In the genomic region with DNA sequence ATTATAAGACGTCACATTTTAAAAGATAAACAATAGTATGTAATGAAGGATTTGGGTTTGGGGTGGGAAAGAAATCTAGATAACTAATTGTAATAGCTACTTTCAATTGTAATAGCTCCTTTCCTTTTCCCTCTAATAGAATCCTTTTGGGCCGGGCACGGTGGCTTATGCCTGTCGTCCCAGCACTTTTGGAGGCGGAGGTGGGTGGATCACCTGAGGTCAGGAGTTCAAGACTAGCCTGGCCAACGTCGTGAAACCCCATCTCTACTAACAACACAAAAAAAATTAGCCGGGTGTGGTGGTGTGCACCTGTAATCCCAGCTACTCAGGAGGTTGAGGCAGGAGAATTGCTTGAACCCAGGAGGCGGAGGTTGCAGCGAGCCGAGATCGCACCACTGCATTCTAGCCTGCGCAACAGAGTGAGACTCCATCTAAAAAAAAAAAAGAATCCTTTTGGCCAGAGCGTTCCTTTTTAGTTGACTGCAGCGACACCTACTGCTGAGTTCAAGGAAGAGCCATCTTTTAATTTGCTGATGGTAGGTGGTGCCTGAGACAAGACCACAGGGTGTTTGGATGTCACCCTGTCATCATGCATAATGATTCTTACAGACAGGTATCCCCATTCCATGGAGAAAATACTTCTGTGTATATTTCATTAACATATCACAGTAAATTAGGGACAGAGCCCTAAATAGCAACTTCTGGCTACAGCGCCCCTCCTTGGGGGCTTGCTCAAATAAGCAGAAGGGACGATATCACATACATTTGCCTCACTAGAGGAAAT, we compare ENCODE assay signal across 8 cellular contexts.
DNase-seq lines count a peak whose midpoint lies in the region; ATAC-seq and TF ChIP-seq lines count a peak whose summit lies in the region.

No MANE protein-coding gene starts in this region.

- peak; percentile 64 for DNase-seq in activated effector memory CD4-positive, alpha-beta T cell treated with anti-CD3 and anti-CD28 coated beads, Interleukin-2, amount 50 U/mL, for 16 hours
- DNase-seq in activated effector memory CD4-positive, alpha-beta T cell treated with Interleukin-2 at 50 U/mL for 16 hours: no peak
- DNase-seq in NCI-H146 (lab: John Stamatoyannopoulos, UW): peak; percentile 30
- DNase-seq in T follicular helper cell (ENCODE audit: low read depth): peak; percentile 14
- no peak for DNase-seq in chondrocyte (ENCODE audit: low spot score)
- peak; percentile 86 for DNase-seq in left kidney (ENCODE audit: low read depth, low spot score)
- DNase-seq in stimulated activated CD4-positive, alpha-beta T cell treated with anti-CD3 and anti-CD28 coated beads, Interleukin-4, amount 100 ng/mL, for 48 hours (ENCODE audit: low read depth in 2 of 2): peak; percentile 8 to 26

- no peak overlapping the region for H3K4me3 Mint-ChIP-seq in chondrocyte (ENCODE audit: unreplicated experiment)

- no peaks in the 10 kb centered on the region for H3K9me3 Mint-ChIP-seq in chondrocyte (ENCODE audit: low read depth)

- peak; percentile 89 for TF ChIP-seq CTCF in chondrocyte (IDR thresholded peaks at IDR 0.05)

- no peaks in the 10 kb centered on the region for H3K27me3 Mint-ChIP-seq in chondrocyte (ENCODE audit: low read depth)

- peak; percentile 82 for ATAC-seq in HG02884 (IDR thresholded peaks at IDR 0.05; ENCODE audit: unreplicated experiment)

- H3K36me3 Mint-ChIP-seq in chondrocyte (ENCODE audit: low read depth): no peaks in the 10 kb centered on the region

- H3K27ac Mint-ChIP-seq in chondrocyte (ENCODE audit: unreplicated experiment): no peak overlapping the region

- H3K4me1 Mint-ChIP-seq in chondrocyte (ENCODE audit: low read depth): peaks cover 9% of the 10 kb centered on the region

Comparison
In these comparisons a context has a peak if more than half of its experiments do, and no peak if none do; other contexts are left out.
1. DNase-seq: peak in activated effector memory CD4-positive, alpha-beta T cell treated with anti-CD3 and anti-CD28 coated beads, Interleukin-2, amount 50 U/mL, for 16 hours (single experiment), NCI-H146 (single experiment), T follicular helper cell (single experiment), left kidney (single experiment) and stimulated activated CD4-positive, alpha-beta T cell treated with anti-CD3 and anti-CD28 coated beads, Interleukin-4, amount 100 ng/mL, for 48 hours (2 of 2); none in activated effector memory CD4-positive, alpha-beta T cell treated with Interleukin-2 at 50 U/mL for 16 hours (single experiment) and chondrocyte (single experiment).